In the genomic region with DNA sequence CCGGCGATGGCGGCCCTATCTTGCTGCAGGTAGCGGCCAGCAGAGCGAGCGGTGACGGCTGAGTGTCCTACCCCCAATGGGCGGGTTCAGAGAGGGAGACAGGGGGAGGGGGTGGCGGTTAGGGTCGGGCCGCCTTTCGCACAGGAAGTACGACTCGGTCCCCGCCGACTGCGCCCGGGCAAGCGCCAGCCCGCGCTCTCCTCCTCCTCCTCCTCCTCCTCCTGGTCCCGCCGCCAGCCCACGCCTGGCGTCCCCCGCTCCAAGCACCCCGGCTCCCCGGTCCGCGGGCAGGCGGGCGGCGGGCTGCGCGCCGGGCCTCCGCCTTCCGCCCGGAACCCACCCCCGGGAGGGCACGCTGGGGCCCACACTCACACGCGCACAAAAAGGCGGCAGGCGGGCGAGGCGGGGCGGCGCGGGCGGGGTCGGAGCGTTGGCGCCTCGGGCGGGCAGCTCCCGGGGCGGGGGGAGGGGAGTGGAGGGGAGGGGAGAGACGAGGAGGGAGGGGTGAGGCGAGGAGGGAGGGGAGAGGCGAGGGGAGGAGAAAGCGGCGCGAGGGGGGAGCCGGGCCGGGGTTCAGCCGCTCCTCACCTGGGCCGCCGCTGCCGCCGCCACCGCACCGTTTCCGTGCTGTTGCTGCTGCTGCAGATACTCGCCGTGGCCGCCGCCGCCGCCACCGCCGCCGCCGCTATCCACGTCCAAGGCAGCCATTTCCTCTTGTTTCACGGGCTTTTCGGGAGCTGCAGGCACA, we compare ENCODE assay signal across 1 cellular context.
A peak's percentile ranks its signal among the peaks of the same experiment; 100 is the strongest.
TF ChIP-seq lines count a peak whose summit lies in the region.

No MANE protein-coding gene starts in this region.

TF ChIP-seq in H1, 55 proteins besides CTCF, POLR2A, EP300 and RAD21:
- TF ChIP-seq CEBPB (IDR thresholded peaks at IDR 0.05; ENCODE audit: low read depth, low read length), result no peak
- no peak for TF ChIP-seq CTBP2 (IDR thresholded peaks at IDR 0.05; ENCODE audit: borderline replicate concordance, insufficient read depth, insufficient read length, low read length)
- no peak for TF ChIP-seq RNF2 (IDR thresholded peaks at IDR 0.05; ENCODE audit: borderline replicate concordance, low read depth, low read length, missing control alignments, poor library complexity, severe bottlenecking)
- TF ChIP-seq CREB1 (IDR thresholded peaks at IDR 0.05), result peak; percentile 23; the same call in 1 of the 2 replicates
- no peak for TF ChIP-seq TCF12 (IDR thresholded peaks at IDR 0.05; ENCODE audit: low read depth, low read length)
- no peak for TF ChIP-seq SP2 (IDR thresholded peaks at IDR 0.05; ENCODE audit: low read length)
- peak; percentile 69 for TF ChIP-seq TAF7 (optimal IDR thresholded peaks at IDR 0.05; ENCODE audit: borderline replicate concordance, low read depth, low read length)
- no peak for TF ChIP-seq RXRA (IDR thresholded peaks at IDR 0.05; ENCODE audit: insufficient read depth, low read depth, low read length)
- no peak for TF ChIP-seq BCL11A (IDR thresholded peaks at IDR 0.05; ENCODE audit: low read depth in 2 of 2, low read length in 2 of 2)
- no peak for TF ChIP-seq MAFK (IDR thresholded peaks at IDR 0.05; ENCODE audit: low read depth, low read length)
- TF ChIP-seq, protein P1, sequence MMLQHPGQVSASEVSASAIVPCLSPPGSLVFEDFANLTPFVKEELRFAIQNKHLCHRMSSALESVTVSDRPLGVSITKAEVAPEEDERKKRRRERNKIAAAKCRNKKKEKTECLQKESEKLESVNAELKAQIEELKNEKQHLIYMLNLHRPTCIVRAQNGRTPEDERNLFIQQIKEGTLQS (IDR thresholded peaks at IDR 0.05; ENCODE audit: insufficient read depth, low read depth, low read length), result no peak
- no peak for TF ChIP-seq SP1 (IDR thresholded peaks at IDR 0.05; ENCODE audit: low read depth, low read length)
- TF ChIP-seq, protein P2, sequence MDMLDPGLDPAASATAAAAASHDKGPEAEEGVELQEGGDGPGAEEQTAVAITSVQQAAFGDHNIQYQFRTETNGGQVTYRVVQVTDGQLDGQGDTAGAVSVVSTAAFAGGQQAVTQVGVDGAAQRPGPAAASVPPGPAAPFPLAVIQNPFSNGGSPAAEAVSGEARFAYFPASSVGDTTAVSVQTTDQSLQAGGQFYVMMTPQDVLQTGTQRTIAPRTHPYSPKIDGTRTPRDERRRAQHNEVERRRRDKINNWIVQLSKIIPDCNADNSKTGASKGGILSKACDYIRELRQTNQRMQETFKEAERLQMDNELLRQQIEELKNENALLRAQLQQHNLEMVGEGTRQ (IDR thresholded peaks at IDR 0.05; ENCODE audit: low read length), result no peak
- TF ChIP-seq BACH1 (IDR thresholded peaks at IDR 0.05; ENCODE audit: low read length), result no peak
- TF ChIP-seq KDM5A (IDR thresholded peaks at IDR 0.05; ENCODE audit: low read length), result no peak
- TF ChIP-seq, protein P3, sequence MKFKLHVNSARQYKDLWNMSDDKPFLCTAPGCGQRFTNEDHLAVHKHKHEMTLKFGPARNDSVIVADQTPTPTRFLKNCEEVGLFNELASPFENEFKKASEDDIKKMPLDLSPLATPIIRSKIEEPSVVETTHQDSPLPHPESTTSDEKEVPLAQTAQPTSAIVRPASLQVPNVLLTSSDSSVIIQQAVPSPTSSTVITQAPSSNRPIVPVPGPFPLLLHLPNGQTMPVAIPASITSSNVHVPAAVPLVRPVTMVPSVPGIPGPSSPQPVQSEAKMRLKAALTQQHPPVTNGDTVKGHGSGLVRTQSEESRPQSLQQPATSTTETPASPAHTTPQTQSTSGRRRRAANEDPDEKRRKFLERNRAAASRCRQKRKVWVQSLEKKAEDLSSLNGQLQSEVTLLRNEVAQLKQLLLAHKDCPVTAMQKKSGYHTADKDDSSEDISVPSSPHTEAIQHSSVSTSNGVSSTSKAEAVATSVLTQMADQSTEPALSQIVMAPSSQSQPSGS (IDR thresholded peaks at IDR 0.05; ENCODE audit: low read length), result no peak
- TF ChIP-seq SP4 (IDR thresholded peaks at IDR 0.05; ENCODE audit: low read length), result no peak
- peak; percentile 37; the same call in 1 of the 2 replicates for TF ChIP-seq EGR1 (IDR thresholded peaks at IDR 0.05; ENCODE audit: borderline replicate concordance, low read depth, low read length)
- no peak for TF ChIP-seq BRCA1 (IDR thresholded peaks at IDR 0.05; ENCODE audit: low read depth, low read length)
- no peak for TF ChIP-seq TEAD4 (IDR thresholded peaks at IDR 0.05; ENCODE audit: low read depth, low read length)
- no peak for TF ChIP-seq GTF2F1 (IDR thresholded peaks at IDR 0.05; ENCODE audit: borderline replicate concordance, low read depth, low read length)
- no peak for TF ChIP-seq NANOG (IDR thresholded peaks at IDR 0.05; ENCODE audit: insufficient read depth, low read depth, low read length, poor library complexity, severe bottlenecking)
- peak; percentile 57; the same call in 1 of the 2 replicates for TF ChIP-seq TBP (IDR thresholded peaks at IDR 0.05; ENCODE audit: low read depth, low read length)
- no peak for TF ChIP-seq HDAC6 (IDR thresholded peaks at IDR 0.05; ENCODE audit: low read depth, low read length)
- TF ChIP-seq KDM4A (IDR thresholded peaks at IDR 0.05; ENCODE audit: low read depth, low read length, severe bottlenecking), result peak; percentile 52
- TF ChIP-seq FOSL1 (IDR thresholded peaks at IDR 0.05; ENCODE audit: insufficient read depth, low read depth, low read length), result no peak
- TF ChIP-seq KDM1A (IDR thresholded peaks at IDR 0.05; ENCODE audit: borderline replicate concordance, low read length), result no peak
- TF ChIP-seq, protein P4, sequence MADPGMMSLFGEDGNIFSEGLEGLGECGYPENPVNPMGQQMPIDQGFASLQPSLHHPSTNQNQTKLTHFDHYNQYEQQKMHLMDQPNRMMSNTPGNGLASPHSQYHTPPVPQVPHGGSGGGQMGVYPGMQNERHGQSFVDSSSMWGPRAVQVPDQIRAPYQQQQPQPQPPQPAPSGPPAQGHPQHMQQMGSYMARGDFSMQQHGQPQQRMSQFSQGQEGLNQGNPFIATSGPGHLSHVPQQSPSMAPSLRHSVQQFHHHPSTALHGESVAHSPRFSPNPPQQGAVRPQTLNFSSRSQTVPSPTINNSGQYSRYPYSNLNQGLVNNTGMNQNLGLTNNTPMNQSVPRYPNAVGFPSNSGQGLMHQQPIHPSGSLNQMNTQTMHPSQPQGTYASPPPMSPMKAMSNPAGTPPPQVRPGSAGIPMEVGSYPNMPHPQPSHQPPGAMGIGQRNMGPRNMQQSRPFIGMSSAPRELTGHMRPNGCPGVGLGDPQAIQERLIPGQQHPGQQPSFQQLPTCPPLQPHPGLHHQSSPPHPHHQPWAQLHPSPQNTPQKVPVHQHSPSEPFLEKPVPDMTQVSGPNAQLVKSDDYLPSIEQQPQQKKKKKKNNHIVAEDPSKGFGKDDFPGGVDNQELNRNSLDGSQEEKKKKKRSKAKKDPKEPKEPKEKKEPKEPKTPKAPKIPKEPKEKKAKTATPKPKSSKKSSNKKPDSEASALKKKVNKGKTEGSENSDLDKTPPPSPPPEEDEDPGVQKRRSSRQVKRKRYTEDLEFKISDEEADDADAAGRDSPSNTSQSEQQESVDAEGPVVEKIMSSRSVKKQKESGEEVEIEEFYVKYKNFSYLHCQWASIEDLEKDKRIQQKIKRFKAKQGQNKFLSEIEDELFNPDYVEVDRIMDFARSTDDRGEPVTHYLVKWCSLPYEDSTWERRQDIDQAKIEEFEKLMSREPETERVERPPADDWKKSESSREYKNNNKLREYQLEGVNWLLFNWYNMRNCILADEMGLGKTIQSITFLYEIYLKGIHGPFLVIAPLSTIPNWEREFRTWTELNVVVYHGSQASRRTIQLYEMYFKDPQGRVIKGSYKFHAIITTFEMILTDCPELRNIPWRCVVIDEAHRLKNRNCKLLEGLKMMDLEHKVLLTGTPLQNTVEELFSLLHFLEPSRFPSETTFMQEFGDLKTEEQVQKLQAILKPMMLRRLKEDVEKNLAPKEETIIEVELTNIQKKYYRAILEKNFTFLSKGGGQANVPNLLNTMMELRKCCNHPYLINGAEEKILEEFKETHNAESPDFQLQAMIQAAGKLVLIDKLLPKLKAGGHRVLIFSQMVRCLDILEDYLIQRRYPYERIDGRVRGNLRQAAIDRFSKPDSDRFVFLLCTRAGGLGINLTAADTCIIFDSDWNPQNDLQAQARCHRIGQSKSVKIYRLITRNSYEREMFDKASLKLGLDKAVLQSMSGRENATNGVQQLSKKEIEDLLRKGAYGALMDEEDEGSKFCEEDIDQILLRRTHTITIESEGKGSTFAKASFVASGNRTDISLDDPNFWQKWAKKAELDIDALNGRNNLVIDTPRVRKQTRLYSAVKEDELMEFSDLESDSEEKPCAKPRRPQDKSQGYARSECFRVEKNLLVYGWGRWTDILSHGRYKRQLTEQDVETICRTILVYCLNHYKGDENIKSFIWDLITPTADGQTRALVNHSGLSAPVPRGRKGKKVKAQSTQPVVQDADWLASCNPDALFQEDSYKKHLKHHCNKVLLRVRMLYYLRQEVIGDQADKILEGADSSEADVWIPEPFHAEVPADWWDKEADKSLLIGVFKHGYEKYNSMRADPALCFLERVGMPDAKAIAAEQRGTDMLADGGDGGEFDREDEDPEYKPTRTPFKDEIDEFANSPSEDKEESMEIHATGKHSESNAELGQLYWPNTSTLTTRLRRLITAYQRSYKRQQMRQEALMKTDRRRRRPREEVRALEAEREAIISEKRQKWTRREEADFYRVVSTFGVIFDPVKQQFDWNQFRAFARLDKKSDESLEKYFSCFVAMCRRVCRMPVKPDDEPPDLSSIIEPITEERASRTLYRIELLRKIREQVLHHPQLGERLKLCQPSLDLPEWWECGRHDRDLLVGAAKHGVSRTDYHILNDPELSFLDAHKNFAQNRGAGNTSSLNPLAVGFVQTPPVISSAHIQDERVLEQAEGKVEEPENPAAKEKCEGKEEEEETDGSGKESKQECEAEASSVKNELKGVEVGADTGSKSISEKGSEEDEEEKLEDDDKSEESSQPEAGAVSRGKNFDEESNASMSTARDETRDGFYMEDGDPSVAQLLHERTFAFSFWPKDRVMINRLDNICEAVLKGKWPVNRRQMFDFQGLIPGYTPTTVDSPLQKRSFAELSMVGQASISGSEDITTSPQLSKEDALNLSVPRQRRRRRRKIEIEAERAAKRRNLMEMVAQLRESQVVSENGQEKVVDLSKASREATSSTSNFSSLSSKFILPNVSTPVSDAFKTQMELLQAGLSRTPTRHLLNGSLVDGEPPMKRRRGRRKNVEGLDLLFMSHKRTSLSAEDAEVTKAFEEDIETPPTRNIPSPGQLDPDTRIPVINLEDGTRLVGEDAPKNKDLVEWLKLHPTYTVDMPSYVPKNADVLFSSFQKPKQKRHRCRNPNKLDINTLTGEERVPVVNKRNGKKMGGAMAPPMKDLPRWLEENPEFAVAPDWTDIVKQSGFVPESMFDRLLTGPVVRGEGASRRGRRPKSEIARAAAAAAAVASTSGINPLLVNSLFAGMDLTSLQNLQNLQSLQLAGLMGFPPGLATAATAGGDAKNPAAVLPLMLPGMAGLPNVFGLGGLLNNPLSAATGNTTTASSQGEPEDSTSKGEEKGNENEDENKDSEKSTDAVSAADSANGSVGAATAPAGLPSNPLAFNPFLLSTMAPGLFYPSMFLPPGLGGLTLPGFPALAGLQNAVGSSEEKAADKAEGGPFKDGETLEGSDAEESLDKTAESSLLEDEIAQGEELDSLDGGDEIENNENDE (IDR thresholded peaks at IDR 0.05; ENCODE audit: insufficient replicate concordance, low read length), result no peak
- peak; percentile 65; the same call in 1 of the 2 replicates for TF ChIP-seq RBBP5 (IDR thresholded peaks at IDR 0.05; ENCODE audit: borderline replicate concordance, low read depth, low read length)
- TF ChIP-seq CBX8 (IDR thresholded peaks at IDR 0.05; ENCODE audit: borderline replicate concordance, low read depth, low read length), result no peak
- TF ChIP-seq, protein P5, sequence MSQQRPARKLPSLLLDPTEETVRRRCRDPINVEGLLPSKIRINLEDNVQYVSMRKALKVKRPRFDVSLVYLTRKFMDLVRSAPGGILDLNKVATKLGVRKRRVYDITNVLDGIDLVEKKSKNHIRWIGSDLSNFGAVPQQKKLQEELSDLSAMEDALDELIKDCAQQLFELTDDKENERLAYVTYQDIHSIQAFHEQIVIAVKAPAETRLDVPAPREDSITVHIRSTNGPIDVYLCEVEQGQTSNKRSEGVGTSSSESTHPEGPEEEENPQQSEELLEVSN (IDR thresholded peaks at IDR 0.05), result peak; percentile 88
- no peak for TF ChIP-seq EZH2 (IDR thresholded peaks at IDR 0.05; ENCODE audit: low read depth, low read length, severe bottlenecking)
- TF ChIP-seq JUND (IDR thresholded peaks at IDR 0.05; ENCODE audit: low read length), result no peak
- no peak for TF ChIP-seq GABPA (IDR thresholded peaks at IDR 0.05; ENCODE audit: borderline replicate concordance, insufficient read depth, low read length)
- TF ChIP-seq NRF1 (IDR thresholded peaks at IDR 0.05; ENCODE audit: low read depth, low read length), result no peak
- TF ChIP-seq ZNF274 (IDR thresholded peaks at IDR 0.05; ENCODE audit: borderline replicate concordance, extremely low read depth, low read length), result no peak
- TF ChIP-seq CBX5 (IDR thresholded peaks at IDR 0.05; ENCODE audit: low read depth, low read length), result no peak
- no peak for TF ChIP-seq ASH2L (IDR thresholded peaks at IDR 0.05; ENCODE audit: low read length)
- TF ChIP-seq POU5F1 (IDR thresholded peaks at IDR 0.05; ENCODE audit: low read depth, low read length), result no peak
- TF ChIP-seq SIN3A (conservative IDR thresholded peaks at IDR 0.05 in 1 of 2, IDR thresholded peaks at IDR 0.05 in 1 of 2; ENCODE audit: low read depth in 1 of 2, low read length in 2 of 2), result no peak
- TF ChIP-seq, protein P6, sequence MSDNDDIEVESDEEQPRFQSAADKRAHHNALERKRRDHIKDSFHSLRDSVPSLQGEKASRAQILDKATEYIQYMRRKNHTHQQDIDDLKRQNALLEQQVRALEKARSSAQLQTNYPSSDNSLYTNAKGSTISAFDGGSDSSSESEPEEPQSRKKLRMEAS (IDR thresholded peaks at IDR 0.05), result peak; percentile 72
- no peak for TF ChIP-seq JUN (IDR thresholded peaks at IDR 0.05; ENCODE audit: low read depth, low read length)
- TF ChIP-seq PHF8 (conservative IDR thresholded peaks at IDR 0.05; ENCODE audit: low read depth, low read length), result peak; percentile 91
- TF ChIP-seq SIX5 (IDR thresholded peaks at IDR 0.05; ENCODE audit: low read depth, low read length), result no peak
- TF ChIP-seq SRF (IDR thresholded peaks at IDR 0.05; ENCODE audit: low read depth, low read length), result no peak
- no peak for TF ChIP-seq CHD2 (IDR thresholded peaks at IDR 0.05; ENCODE audit: low read length)
- TF ChIP-seq CHD1 (IDR thresholded peaks at IDR 0.05; ENCODE audit: low read depth, low read length), result no peak
- no peak for TF ChIP-seq RFX5 (IDR thresholded peaks at IDR 0.05; ENCODE audit: borderline replicate concordance, low read depth, low read length)
- no peak for TF ChIP-seq SAP30 (IDR thresholded peaks at IDR 0.05; ENCODE audit: insufficient read depth, insufficient replicate concordance, low read length)
- TF ChIP-seq TAF1 (IDR thresholded peaks at IDR 0.05; ENCODE audit: low read depth, low read length), result peak; percentile 50
- no peak for TF ChIP-seq SUZ12 (IDR thresholded peaks at IDR 0.05; ENCODE audit: low read length)
- no peak for TF ChIP-seq SIRT6 (IDR thresholded peaks at IDR 0.05; ENCODE audit: low read length)
- no peak; the same call in none of the 2 replicates for TF ChIP-seq POLR2AphosphoS5 (IDR thresholded peaks at IDR 0.05; ENCODE audit: low read depth, low read length)
- TF ChIP-seq HDAC2 (IDR thresholded peaks at IDR 0.05; ENCODE audit: borderline replicate concordance in 1 of 2, low read depth in 2 of 2, low read length in 2 of 2), result no peak
- 0 out of 2 replicates have a peak, but pooled peaks have one; percentile 3 for TF ChIP-seq YY1 (IDR thresholded peaks at IDR 0.05; ENCODE audit: low read depth, low read length)
